8 cellular contexts compared by ENCODE assay signal in genomic region chr6:155126727-155127439, GRCh38.
A peak's percentile ranks its signal among the peaks of the same experiment; 100 is the strongest.
DNase-seq lines count a peak whose midpoint lies in the region; ATAC-seq and TF ChIP-seq lines count a peak whose summit lies in the region.

No MANE protein-coding gene starts in this region.

- TF ChIP-seq CTCF in activated CD8-positive, alpha-beta T cell treated with anti-CD3 and anti-CD28 coated beads for 36 hours (IDR thresholded peaks at IDR 0.05), result no peak

- H3K4me3 Mint-ChIP-seq in activated CD8-positive, alpha-beta T cell treated with anti-CD3 and anti-CD28 coated beads for 36 hours, result no peak overlapping the region

- H3K27ac Mint-ChIP-seq in activated CD8-positive, alpha-beta T cell treated with anti-CD3 and anti-CD28 coated beads for 36 hours, result peak overlapping the region; percentile 81

- ATAC-seq in HG02870 (IDR thresholded peaks at IDR 0.05; ENCODE audit: unreplicated experiment), result peak; percentile 69
- peak; percentile 93 for ATAC-seq in activated CD8-positive, alpha-beta T cell treated with anti-CD3 and anti-CD28 coated beads for 36 hours
- ATAC-seq in GM19351 (IDR thresholded peaks at IDR 0.05; ENCODE audit: unreplicated experiment), result no peak
- no peak for ATAC-seq in GM18909 (IDR thresholded peaks at IDR 0.05; ENCODE audit: poor library complexity, unreplicated experiment)

- H3K4me1 Mint-ChIP-seq in activated CD8-positive, alpha-beta T cell treated with anti-CD3 and anti-CD28 coated beads for 36 hours (ENCODE audit: low read depth), result peaks cover 33% of the 10 kb centered on the region

- H3K9me3 Mint-ChIP-seq in activated CD8-positive, alpha-beta T cell treated with anti-CD3 and anti-CD28 coated beads for 36 hours, result no peaks in the 10 kb centered on the region

- H3K27me3 Mint-ChIP-seq in activated CD8-positive, alpha-beta T cell treated with anti-CD3 and anti-CD28 coated beads for 36 hours, result no peaks in the 10 kb centered on the region

- intact Hi-C loops in activated CD8-positive, alpha-beta T cell treated with anti-CD3 and anti-CD28 coated beads for 36 hours (cut with micrococcal nuclease), result loop anchor here (5.0 kb wide), 1 partner anchor 45 kb away; no protein-coding TSS in a partner anchor

- POLR2A ChIA-PET in activated CD8-positive, alpha-beta T cell treated with anti-CD3 and anti-CD28 coated beads for 36 hours (lab: Charles Lee), result interaction anchor here (0.8 kb wide), 1 partner anchor 27 kb away, joined by 3 read pairs; no protein-coding TSS in a partner anchor

- DNase-seq in 8988T (peak; percentile 26), islet precursor cell (peak; percentile 97), NCI-H446 (lab: John Stamatoyannopoulos, UW) (no peak), NCI-H2081 treated with DMSO at 0.1 percent for 48 hours (lab: John Stamatoyannopoulos, UW) (no peak)
- DNase-seq in activated CD8-positive, alpha-beta T cell treated with anti-CD3 and anti-CD28 coated beads for 36 hours, result peak; percentile 86

- peaks cover 11% of the 10 kb centered on the region for H3K36me3 Mint-ChIP-seq in activated CD8-positive, alpha-beta T cell treated with anti-CD3 and anti-CD28 coated beads for 36 hours (ENCODE audit: low read depth)

- CTCF ChIA-PET in activated CD8-positive, alpha-beta T cell treated with anti-CD3 and anti-CD28 coated beads for 36 hours (lab: Charles Lee), result interaction anchor here (1.0 to 1.2 kb wide), 2 partner anchors 10 to 38 kb away, joined by 3 read pairs; no protein-coding TSS in a partner anchor

Comparison
In these comparisons a context has a peak if more than half of its experiments do, and no peak if none do; other contexts are left out.
1. DNase-seq: peak in 8988T (single experiment), activated CD8-positive, alpha-beta T cell treated with anti-CD3 and anti-CD28 coated beads for 36 hours (single experiment) and islet precursor cell (single experiment); none in NCI-H446 (0 of 2) and NCI-H2081 treated with DMSO at 0.1 percent for 48 hours (single experiment).
2. ATAC-seq: peak in HG02870 (single experiment) and activated CD8-positive, alpha-beta T cell treated with anti-CD3 and anti-CD28 coated beads for 36 hours (single experiment); none in GM19351 (single experiment) and GM18909 (single experiment).